In the genomic region with DNA sequence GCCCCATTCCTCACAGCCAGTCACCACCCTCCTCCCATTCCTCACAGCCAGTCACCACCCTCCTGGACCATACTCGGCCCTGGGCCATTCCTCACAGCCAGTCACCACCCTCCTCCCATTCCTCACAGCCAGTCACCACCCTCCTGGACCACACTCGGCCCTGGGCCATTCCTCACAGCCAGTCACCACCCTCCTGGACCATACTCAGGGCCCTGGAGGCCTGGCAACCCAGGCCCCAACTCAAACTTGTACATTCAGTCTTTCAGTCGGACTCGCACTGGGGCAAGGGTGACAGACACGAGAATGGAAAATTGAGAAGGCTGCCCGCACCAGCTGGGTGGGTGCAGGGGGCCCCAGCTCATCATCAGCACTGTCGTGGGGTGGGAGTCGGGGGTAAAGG, we compare ENCODE assay signal across 1 cellular context.
TF ChIP-seq lines count a peak whose summit lies in the region.

No MANE protein-coding gene starts in this region.

TF ChIP-seq in K562, 482 proteins besides CTCF, POLR2A, EP300 and RAD21:
- TF ChIP-seq CBX3 (IDR thresholded peaks at IDR 0.05; ENCODE audit: borderline replicate concordance in 1 of 2, low read length in 2 of 2) (no peak), ZNF717 (CRISPR knock-in tag; IDR thresholded peaks at IDR 0.05) (no peak), SUPT5H (IDR thresholded peaks at IDR 0.05) (peak; percentile 59; the same call in 1 of the 2 replicates), SOX6 (IDR thresholded peaks at IDR 0.05) (no peak), SIN3B (IDR thresholded peaks at IDR 0.05; ENCODE audit: low read depth) (no peak), POLR2AphosphoS2 (IDR thresholded peaks at IDR 0.05; ENCODE audit: low read length) (peak; percentile 58), RBM22 (IDR thresholded peaks at IDR 0.05; ENCODE audit: low read depth, low read length, poor library complexity, severe bottlenecking) (peak; percentile 43), U2AF2 (optimal IDR thresholded peaks at IDR 0.05; ENCODE audit: low read depth, low read length) (no peak), RBFOX2 (IDR thresholded peaks at IDR 0.05; ENCODE audit: low read depth, low read length) (peak; percentile 12; the same call in 1 of the 2 replicates), ZFX (CRISPR knock-in tag; IDR thresholded peaks at IDR 0.05) (0 out of 2 replicates have a peak, but pooled peaks have one; percentile 18), POLR2G (IDR thresholded peaks at IDR 0.05; ENCODE audit: low read depth, low read length) (peak; percentile 67)
